In genomic region chr7:81607987-81608386, GRCh38 we compare ENCODE assay signal across 25 cellular contexts.
"Had no signal": no experiment of that assay in that cellular context is flagged by ENCODE, and none has a peak within 500 bp of the region (broad histone marks: within the 10 kb centered on the region; RNA-seq: fewer than 3 reads in every experiment).

No MANE protein-coding gene starts in this region.

- H3K4me1 Mint-ChIP-seq: activated B cell treated with CpG ODN at 0.5 μM for 24 hours; activated CD4-positive, alpha-beta T cell treated with anti-CD3 and anti-CD28 coated beads, Interleukin-2, amount 10 ng/mL, durations not matched to agents 24 days and 14 days; activated naive CD8-positive, alpha-beta T cell treated with anti-CD3 and anti-CD28 coated beads, Interleukin-2, amount 50 U/mL, for 24 hours had no signal

- H3K27ac Mint-ChIP-seq: activated B cell treated with CpG ODN at 0.5 μM for 24 hours; activated CD4-positive, alpha-beta T cell treated with anti-CD3 and anti-CD28 coated beads, Interleukin-2, amount 10 ng/mL, durations not matched to agents 24 days and 14 days; activated naive CD4-positive, alpha-beta T cell treated with anti-CD3 and anti-CD28 coated beads, Interleukin-2, amount 50 U/mL, for 72 hours; activated naive CD8-positive, alpha-beta T cell treated with anti-CD3 and anti-CD28 coated beads, Interleukin-2, amount 50 U/mL, for 24 hours; T-helper 2 cell treated with Interferon-gamma antibody and Interleukin-4, amounts not matched to agents 5 μg/mL and 100 μg/mL, for 36 hours had no signal

- H3K9me3 ChIP-seq: ascending aorta, body of pancreas, Peyer's patch had no signal

- H3K9me3 Mint-ChIP-seq: activated B cell treated with CpG ODN at 0.5 μM for 24 hours; activated CD4-positive, alpha-beta T cell treated with anti-CD3 and anti-CD28 coated beads, Interleukin-2, amount 10 ng/mL, durations not matched to agents 24 days and 14 days; activated naive CD8-positive, alpha-beta T cell treated with anti-CD3 and anti-CD28 coated beads, Interleukin-2, amount 50 U/mL, for 24 hours; T-helper 2 cell treated with Interferon-gamma antibody and Interleukin-4, amounts not matched to agents 5 μg/mL and 100 μg/mL, for 36 hours had no signal

- H3K4me3 Mint-ChIP-seq: activated B cell treated with CpG ODN at 0.5 μM for 24 hours; activated CD4-positive, alpha-beta T cell treated with anti-CD3 and anti-CD28 coated beads, Interleukin-2, amount 10 ng/mL, durations not matched to agents 24 days and 14 days; activated naive CD8-positive, alpha-beta T cell treated with anti-CD3 and anti-CD28 coated beads, Interleukin-2, amount 50 U/mL, for 24 hours; activated T-cell treated with anti-CD3 and anti-CD28 coated beads, Interleukin-2, amount 50 U/mL, for 4 hours; T-helper 2 cell treated with Interferon-gamma antibody and Interleukin-4, amounts not matched to agents 5 μg/mL and 100 μg/mL, for 36 hours had no signal

- FAIRE-seq: bronchial epithelial cell had no signal

- H3K36me3 ChIP-seq: ascending aorta, Peyer's patch had no signal

- H3K27me3 ChIP-seq: ascending aorta, body of pancreas, Peyer's patch had no signal

- H3K4me3 ChIP-seq: ascending aorta, body of pancreas, Peyer's patch had no signal

- H3K27me3 Mint-ChIP-seq: activated B cell treated with CpG ODN at 0.5 μM for 24 hours; activated CD4-positive, alpha-beta T cell treated with anti-CD3 and anti-CD28 coated beads, Interleukin-2, amount 10 ng/mL, durations not matched to agents 24 days and 14 days; activated naive CD8-positive, alpha-beta T cell treated with anti-CD3 and anti-CD28 coated beads, Interleukin-2, amount 50 U/mL, for 24 hours had no signal

- ATAC-seq: activated naive CD4-positive, alpha-beta T cell treated with anti-CD3 and anti-CD28 coated beads, Interleukin-2, amount 50 U/mL, for 72 hours; activated naive CD8-positive, alpha-beta T cell treated with anti-CD3 and anti-CD28 coated beads, Interleukin-2, amount 50 U/mL, for 24 hours; activated T-cell treated with anti-CD3 and anti-CD28 coated beads, Interleukin-2, amount 50 U/mL, for 4 hours; body of pancreas had no signal

- DNase-seq: activated B cell treated with CpG ODN at 0.5 μM for 24 hours; activated CD4-positive, alpha-beta T cell treated with anti-CD3 and anti-CD28 coated beads for 1 hour; activated CD4-positive, alpha-beta T cell treated with anti-CD3 and anti-CD28 coated beads, Interleukin-2, amount 10 ng/mL, durations not matched to agents 24 days and 14 days; activated CD4-positive, alpha-beta T cell treated with anti-CD3 and anti-CD28 coated beads, Interleukin-2, amount 50 U/mL, for 48 hours; activated CD8-positive, alpha-beta memory T cell treated with anti-CD3 and anti-CD28 coated beads for 24 hours; activated effector memory CD4-positive, alpha-beta T cell treated with anti-CD3 and anti-CD28 coated beads, Interleukin-2, amount 50 U/mL, for 16 hours; activated naive CD4-positive, alpha-beta T cell treated with Interleukin-2 at 50 U/mL for 16 hours; activated naive CD8-positive, alpha-beta T cell treated with anti-CD3 and anti-CD28 coated beads, Interleukin-2, amount 50 U/mL, for 24 hours; activated T-cell treated with anti-CD3 and anti-CD28 coated beads, Interleukin-2, amount 50 U/mL, for 4 hours; amniotic stem cell; body of pancreas; central memory CD4-positive, alpha-beta T cell; NCI-H1105 treated with DMSO at 0.1 percent for 48 hours; NCI-H1436 treated with DMSO at 0.1 percent for 48 hours; NCI-H187; NCI-H2081 treated with DMSO at 0.1 percent for 48 hours; NCI-H446; NCI-H524; Peyer's patch; SIG-M5 had no signal

- H3K36me3 Mint-ChIP-seq: activated naive CD4-positive, alpha-beta T cell treated with anti-CD3 and anti-CD28 coated beads, Interleukin-2, amount 50 U/mL, for 72 hours had no signal

- H3K4me1 ChIP-seq: ascending aorta, body of pancreas, Peyer's patch had no signal

- H3K27ac ChIP-seq: ascending aorta, body of pancreas, KMS-11, Peyer's patch had no signal
